8 cellular contexts compared by ENCODE assay signal in genomic region chr6:26224940-26225847, GRCh38.
DNase-seq lines count a peak whose midpoint lies in the region; ATAC-seq lines count a peak whose summit lies in the region.

No MANE protein-coding gene starts in this region.

- POLR2A ChIA-PET in naive thymus-derived CD4-positive, alpha-beta T cell (lab: Charles Lee): interaction anchor here (0.6 to 43.4 kb wide), 22 partner anchors 9 to 1668 kb away, joined by 3 to 3606 read pairs (median 10); a partner anchor contains a TSS

- peak overlapping the region; percentile 77 for H3K4me3 ChIP-seq in naive thymus-derived CD4-positive, alpha-beta T cell (ENCODE audit: low read length)

- peaks cover 0 to 4% (median 0%) of the 10 kb centered on the region in 11 donors for H3K9me3 Mint-ChIP-seq in naive thymus-derived CD4-positive, alpha-beta T cell

- H3K36me3 ChIP-seq in naive thymus-derived CD4-positive, alpha-beta T cell (ENCODE audit: control insufficient read depth in 2 of 3, insufficient read depth in 3 of 3, low read length in 3 of 3): no peaks in the 10 kb centered on the region

- no peaks in the 10 kb centered on the region for H3K27me3 Mint-ChIP-seq in naive thymus-derived CD4-positive, alpha-beta T cell

- H3K4me1 Mint-ChIP-seq in naive thymus-derived CD4-positive, alpha-beta T cell: peaks cover 12 to 35% (median 23%) of the 10 kb centered on the region in 7 donors

- H3K9me3 ChIP-seq in naive thymus-derived CD4-positive, alpha-beta T cell (ENCODE audit: control insufficient read depth in 2 of 3, low read length in 3 of 3): peaks cover 0 to 11% (median 0%) of the 10 kb centered on the region in 3 experiments

- H3K4me1 ChIP-seq in naive thymus-derived CD4-positive, alpha-beta T cell (ENCODE audit: control insufficient read depth in 2 of 2, insufficient read depth in 2 of 2, low read length in 2 of 2): peaks cover 14 to 18% of the 10 kb centered on the region in 2 donors

- peaks cover 0 to 6% (median 4%) of the 10 kb centered on the region in 5 donors for H3K36me3 Mint-ChIP-seq in naive thymus-derived CD4-positive, alpha-beta T cell

- H3K27ac ChIP-seq in naive thymus-derived CD4-positive, alpha-beta T cell (ENCODE audit: low read depth, low read length): peak overlapping the region; percentile 77

- H3K27ac Mint-ChIP-seq in naive thymus-derived CD4-positive, alpha-beta T cell: no peak overlapping the region

- intact Hi-C loops in naive thymus-derived CD4-positive, alpha-beta T cell (cut with micrococcal nuclease): loop anchor here (1.0 kb wide), 5 partner anchors 8 to 60 kb away; a partner anchor contains a TSS

- H3K27me3 ChIP-seq in naive thymus-derived CD4-positive, alpha-beta T cell (ENCODE audit: control insufficient read depth in 2 of 2, insufficient read depth in 2 of 2, low read length in 2 of 2): no peaks in the 10 kb centered on the region

- CTCF ChIA-PET in naive thymus-derived CD4-positive, alpha-beta T cell (lab: Charles Lee): interaction anchor here (1.2 kb wide), 1 partner anchor 8 kb away, joined by 3 read pairs; a partner anchor contains a TSS

- ATAC-seq in esophagus mucosa (peak; percentile 71), HG03521 (IDR thresholded peaks at IDR 0.05; ENCODE audit: unreplicated experiment) (no peak)
- ATAC-seq in naive thymus-derived CD4-positive, alpha-beta T cell: no peak

- no peak overlapping the region for H3K4me3 Mint-ChIP-seq in naive thymus-derived CD4-positive, alpha-beta T cell

- DNase-seq in AG20443 (ENCODE audit: low spot score): peak; percentile 31
- DNase-seq in NCI-H187 treated with DMSO at 0.1 percent for 48 hours (lab: John Stamatoyannopoulos, UW): peak; percentile 67
- DNase-seq in naive thymus-derived CD4-positive, alpha-beta T cell: no peak
- no peak for DNase-seq in activated naive CD4-positive, alpha-beta T cell treated with anti-CD3 and anti-CD28 coated beads, Interleukin-2, amount 50 U/mL, for 16 hours
- no peak for DNase-seq in activated CD8-positive, alpha-beta memory T cell treated with anti-CD3 and anti-CD28 coated beads, Interleukin-2, amount 50 U/mL, for 4 hours
- DNase-seq in NCI-H1105 treated with DMSO at 0.1 percent for 48 hours (lab: John Stamatoyannopoulos, UW): no peak

Comparison
In these comparisons a context has a peak if more than half of its experiments do, and no peak if none do; other contexts are left out.
1. DNase-seq: peak in AG20443 (single experiment) and NCI-H187 treated with DMSO at 0.1 percent for 48 hours (single experiment); none in naive thymus-derived CD4-positive, alpha-beta T cell (0 of 9), activated naive CD4-positive, alpha-beta T cell treated with anti-CD3 and anti-CD28 coated beads, Interleukin-2, amount 50 U/mL, for 16 hours (single experiment), activated CD8-positive, alpha-beta memory T cell treated with anti-CD3 and anti-CD28 coated beads, Interleukin-2, amount 50 U/mL, for 4 hours (single experiment) and NCI-H1105 treated with DMSO at 0.1 percent for 48 hours (single experiment).